9 cellular contexts compared by ENCODE assay signal in genomic region chr2:4221434-4221833, GRCh38.
"Had no signal": no experiment of that assay in that cellular context is flagged by ENCODE, and none has a peak within 500 bp of the region (broad histone marks: within the 10 kb centered on the region; RNA-seq: fewer than 3 reads in every experiment).

No MANE protein-coding gene starts in this region.

- H3K9me3 ChIP-seq: HAP-1 had no signal

- H3K27ac ChIP-seq: HL-60 had no signal

- H3K27me3 Mint-ChIP-seq: IgD-negative memory B cell had no signal

- H3K27ac Mint-ChIP-seq: GM23338, HFFc6, IgD-negative memory B cell had no signal

- H2AFZ ChIP-seq: GM23338 had no signal

- H3K36me3 ChIP-seq: HAP-1 had no signal

- H3K4me1 Mint-ChIP-seq: GM23338 had no signal

- DNase-seq: H7, HFFc6, Kasumi-1, KG1 had no signal

- H3K4me1 ChIP-seq: HAP-1 had no signal

- ATAC-seq: GM23338, HCT116 had no signal

- H3K4me3 Mint-ChIP-seq: GM23338, HFFc6, IgD-negative memory B cell had no signal

- H3K4me2 ChIP-seq: GM23338 had no signal

- H3K4me3 ChIP-seq: GM23338, HAP-1 had no signal
